In genomic region chr5:143186623-143187022, GRCh38 we compare ENCODE assay signal across 18 cellular contexts.
DNase-seq lines count a peak whose midpoint lies in the region; ATAC-seq, FAIRE-seq and TF ChIP-seq lines count a peak whose summit lies in the region.
"Had no signal": no experiment of that assay in that cellular context is flagged by ENCODE, and none has a peak within 500 bp of the region (broad histone marks: within the 10 kb centered on the region; RNA-seq: fewer than 3 reads in every experiment).

No MANE protein-coding gene starts in this region.

- TF ChIP-seq POLR2A in GM12891 (IDR thresholded peaks at IDR 0.05; ENCODE audit: low read depth, low read length) = no peak

- H3K27me3 Mint-ChIP-seq in activated naive CD8-positive, alpha-beta T cell treated with anti-CD3 and anti-CD28 coated beads for 36 hours = no peaks in the 10 kb centered on the region
- H3K27me3 Mint-ChIP-seq in T-cell = no peaks in the 10 kb centered on the region
- H3K27me3 Mint-ChIP-seq in activated T-cell treated with anti-CD3 and anti-CD28 coated beads, Interleukin-2, amount 50 U/mL, for 4 hours (ENCODE audit: low read depth) = no peaks in the 10 kb centered on the region
- H3K27me3 Mint-ChIP-seq: activated CD4-positive, alpha-beta T cell treated with anti-CD3 and anti-CD28 coated beads, Interleukin-2, amount 10 ng/mL, durations not matched to agents 7 days and 5 days; B cell; stimulated activated naive B cell treated with anti-CD40 and anti-IgM and Interleukin-4, amounts not matched to agents 10 μg/mL and 1 μg/mL and 100 μg/mL, for 72 hours had no signal

- H3K36me3 Mint-ChIP-seq in activated naive CD8-positive, alpha-beta T cell treated with anti-CD3 and anti-CD28 coated beads for 36 hours = peaks cover 41% of the 10 kb centered on the region
- peaks cover 36% of the 10 kb centered on the region for H3K36me3 Mint-ChIP-seq in T-cell
- H3K36me3 Mint-ChIP-seq in activated T-cell treated with anti-CD3 and anti-CD28 coated beads, Interleukin-2, amount 50 U/mL, for 4 hours (ENCODE audit: insufficient read depth) = peaks cover 12% of the 10 kb centered on the region

- peak; percentile 74 for FAIRE-seq in GM12891 (lab: Jason Lieb, UNC)
- FAIRE-seq: HTR-8/SVneo had no signal

- H3K4me3 Mint-ChIP-seq in activated naive CD8-positive, alpha-beta T cell treated with anti-CD3 and anti-CD28 coated beads for 36 hours = no peak overlapping the region
- no peak overlapping the region for H3K4me3 Mint-ChIP-seq in T-cell
- no peak overlapping the region for H3K4me3 Mint-ChIP-seq in activated T-cell treated with anti-CD3 and anti-CD28 coated beads, Interleukin-2, amount 50 U/mL, for 4 hours
- H3K4me3 Mint-ChIP-seq: activated CD4-positive, alpha-beta T cell treated with anti-CD3 and anti-CD28 coated beads, Interleukin-2, amount 10 ng/mL, durations not matched to agents 7 days and 5 days; B cell; stimulated activated naive B cell treated with anti-CD40 and anti-IgM and Interleukin-4, amounts not matched to agents 10 μg/mL and 1 μg/mL and 100 μg/mL, for 72 hours had no signal

- H3K4me1 Mint-ChIP-seq in activated naive CD8-positive, alpha-beta T cell treated with anti-CD3 and anti-CD28 coated beads for 36 hours = peaks cover 35% of the 10 kb centered on the region
- peaks cover 17 to 25% (median 21%) of the 10 kb centered on the region in 3 donors for H3K4me1 Mint-ChIP-seq in T-cell
- H3K4me1 Mint-ChIP-seq in activated T-cell treated with anti-CD3 and anti-CD28 coated beads, Interleukin-2, amount 50 U/mL, for 4 hours (ENCODE audit: low read depth) = peaks cover 39% of the 10 kb centered on the region

- H3K27ac Mint-ChIP-seq in activated naive CD8-positive, alpha-beta T cell treated with anti-CD3 and anti-CD28 coated beads for 36 hours = peak overlapping the region; percentile 56
- H3K27ac Mint-ChIP-seq in T-cell = no peak overlapping the region
- H3K27ac Mint-ChIP-seq: activated CD4-positive, alpha-beta T cell treated with anti-CD3 and anti-CD28 coated beads, Interleukin-2, amount 10 ng/mL, durations not matched to agents 7 days and 5 days; B cell; stimulated activated naive B cell treated with anti-CD40 and anti-IgM and Interleukin-4, amounts not matched to agents 10 μg/mL and 1 μg/mL and 100 μg/mL, for 72 hours had no signal

- ATAC-seq in GM18870 (IDR thresholded peaks at IDR 0.05; ENCODE audit: unreplicated experiment) (peak; percentile 23), HG03342 (IDR thresholded peaks at IDR 0.05; ENCODE audit: unreplicated experiment) (peak; percentile 21), T-cell (replicated peaks in 1 of 4) (no peak)
- no peak for ATAC-seq in activated T-cell treated with anti-CD3 and anti-CD28 coated beads, Interleukin-2, amount 50 U/mL, for 4 hours
- ATAC-seq: Panc1; stimulated activated naive B cell treated with anti-CD40 and anti-IgM and Interleukin-4, amounts not matched to agents 10 μg/mL and 1 μg/mL and 100 μg/mL, for 72 hours had no signal

- DNase-seq in GM12891 (ENCODE audit: insufficient read length, low spot score) = no peak
- DNase-seq in activated naive CD8-positive, alpha-beta T cell treated with anti-CD3 and anti-CD28 coated beads for 36 hours = no peak
- no peak for DNase-seq in T-cell
- DNase-seq in amygdala (lab: John Stamatoyannopoulos, UW) = no peak
- no peak for DNase-seq in islet precursor cell
- no peak for DNase-seq in activated T-cell treated with anti-CD3 and anti-CD28 coated beads, Interleukin-2, amount 50 U/mL, for 4 hours
- DNase-seq: activated CD4-positive, alpha-beta T cell treated with anti-CD3 and anti-CD28 coated beads, Interleukin-2, amount 10 ng/mL, durations not matched to agents 7 days and 5 days; activated gamma-delta T cell; DMS79 treated with DMSO at 0.1 percent for 48 hours; foreskin fibroblast; NCI-H1092; right cardiac atrium; stimulated activated naive B cell treated with anti-CD40 and anti-IgM and Interleukin-4, amounts not matched to agents 10 μg/mL and 1 μg/mL and 100 μg/mL, for 72 hours had no signal

- CTCF ChIA-PET in T-cell (lab: Charles Lee) = no interaction called here

- POLR2A ChIA-PET in T-cell (lab: Charles Lee) = interaction anchor here in 1 of 2 donors (0.6 kb wide), 2 partner anchors 107 to 645 kb away, joined by 3 read pairs; no protein-coding TSS in a partner anchor

- H3K9me3 Mint-ChIP-seq in activated naive CD8-positive, alpha-beta T cell treated with anti-CD3 and anti-CD28 coated beads for 36 hours = peaks cover 15% of the 10 kb centered on the region
- H3K9me3 Mint-ChIP-seq in T-cell = peaks cover 4 to 12% (median 6%) of the 10 kb centered on the region in 3 donors
- H3K9me3 Mint-ChIP-seq in activated T-cell treated with anti-CD3 and anti-CD28 coated beads, Interleukin-2, amount 50 U/mL, for 4 hours = peaks cover 10% of the 10 kb centered on the region

TF ChIP-seq in GM12891, 5 proteins besides CTCF, POLR2A, EP300 and RAD21:
- TF ChIP-seq POU2F2 (IDR thresholded peaks at IDR 0.05; ENCODE audit: low read depth, low read length) (no peak), TAF1 (IDR thresholded peaks at IDR 0.05; ENCODE audit: low read depth, low read length) (no peak), SPI1 (IDR thresholded peaks at IDR 0.05; ENCODE audit: low read depth, low read length) (peak; percentile 45), POLR2AphosphoS5 (IDR thresholded peaks at IDR 0.05; ENCODE audit: low read depth, low read length) (no peak), PAX5 (IDR thresholded peaks at IDR 0.05; ENCODE audit: insufficient read depth, low read length, severe bottlenecking) (no peak)
TF ChIP-seq in GM12891: peak in this region for 1.

Comparison
In these comparisons a context has a peak if more than half of its experiments do, and no peak if none do; other contexts are left out.
1. ATAC-seq: peak in GM18870 (single experiment) and HG03342 (single experiment); none in T-cell (0 of 4) and activated T-cell treated with anti-CD3 and anti-CD28 coated beads, Interleukin-2, amount 50 U/mL, for 4 hours (0 of 2).